Comparison of ENCODE assay signal across 8 cellular contexts in genomic region chr15:42274693-42274971, GRCh38. TPM values are rescaled to one million over a fixed set of nuclear protein-coding genes. Genes with fewer than 3 reads are reported as not detected.
DNase-seq lines count a peak whose midpoint lies in the region; ATAC-seq and TF ChIP-seq lines count a peak whose summit lies in the region.

No MANE protein-coding gene starts in this region.

- peak overlapping the region; percentile 81 for H3K4me2 ChIP-seq in OCI-LY3 (ENCODE audit: low read length)
- peak overlapping the region; percentile 93 for H3K4me2 ChIP-seq in osteoblast (ENCODE audit: insufficient read depth, low read length)

- H3K27ac ChIP-seq in CD4-positive, alpha-beta T cell (ENCODE audit: low read depth, low read length): peak overlapping the region; percentile 92
- H3K27ac ChIP-seq in OCI-LY3 (ENCODE audit: low read length) (peak overlapping the region; percentile 90), osteoblast (ENCODE audit: low read depth, low read length) (peak overlapping the region; percentile 99)

- H3K36me3 Mint-ChIP-seq in CD4-positive, alpha-beta T cell (ENCODE audit: low read depth): peaks cover 56% of the 10 kb centered on the region

- peaks cover 24% of the 10 kb centered on the region for H3K4me1 ChIP-seq in OCI-LY3 (ENCODE audit: low read length)
- peaks cover 25% of the 10 kb centered on the region for H3K4me1 ChIP-seq in endocrine pancreas (ENCODE audit: control insufficient read depth, insufficient read depth, low read length)
- H3K4me1 ChIP-seq in osteoblast (ENCODE audit: insufficient read depth, low read length): peaks cover 31% of the 10 kb centered on the region

- peak overlapping the region; percentile 93 for H3K9ac ChIP-seq in OCI-LY3 (ENCODE audit: low read length)
- H3K9ac ChIP-seq in endocrine pancreas (ENCODE audit: control insufficient read depth, insufficient read depth, low read length): peak overlapping the region; percentile 98

- H3K79me2 ChIP-seq in OCI-LY3 (ENCODE audit: low read length) (peaks cover 57% of the 10 kb centered on the region), osteoblast (ENCODE audit: insufficient read depth, low read length) (peaks cover 48% of the 10 kb centered on the region)

- H3K36me3 ChIP-seq in OCI-LY3 (replicated peaks; ENCODE audit: low read depth, low read length) (peaks cover 13% of the 10 kb centered on the region), endocrine pancreas (ENCODE audit: control insufficient read depth, insufficient read depth, low read length) (no peaks in the 10 kb centered on the region), osteoblast (ENCODE audit: insufficient read depth, low read length) (peaks cover 5% of the 10 kb centered on the region)

- no peak for TF ChIP-seq CTCF in CD4-positive, alpha-beta T cell (IDR thresholded peaks at IDR 0.05)
- TF ChIP-seq CTCF in OCI-LY3 (IDR thresholded peaks at IDR 0.05; ENCODE audit: low read depth, low read length): no peak
- TF ChIP-seq CTCF in osteoblast (IDR thresholded peaks at IDR 0.05; ENCODE audit: extremely low read depth, low read depth, low read length): no peak

- DNase-seq in CD4-positive, alpha-beta T cell: no peak
- no peak for DNase-seq in osteoblast (ENCODE audit: insufficient read length, low spot score, missing footprints)
- no peak for DNase-seq in HK-2 (ENCODE audit: unreplicated experiment)
- DNase-seq in mesenteric fat pad (ENCODE audit: low spot score): no peak
- DNase-seq in stimulated activated CD4-positive, alpha-beta T cell treated with anti-CD3 and anti-CD28 coated beads, Interleukin-12 subunit alpha, Interleukin-12 subunit beta, amount 100 ng/mL, for 4 hours: no peak

- H3K4me3 ChIP-seq in OCI-LY3 (ENCODE audit: low read length): peak overlapping the region; percentile 90
- H3K4me3 ChIP-seq in endocrine pancreas (ENCODE audit: control insufficient read depth, insufficient read depth, low read length): peak overlapping the region; percentile 98
- H3K4me3 ChIP-seq in osteoblast (ENCODE audit: insufficient read depth, low read length): peak overlapping the region; percentile 91

- POLR2A ChIA-PET in CD4-positive, alpha-beta T cell (lab: Charles Lee): interaction anchor here (0.8 to 1.7 kb wide), 4 partner anchors 216 to 991 kb away, joined by 3 to 5 read pairs (median 4); partner anchors contain the start of genes SNAP23, STARD9 and ZNF106

- H3K27me3 Mint-ChIP-seq in CD4-positive, alpha-beta T cell: no peaks in the 10 kb centered on the region

- H3K27me3 ChIP-seq in CD4-positive, alpha-beta T cell (ENCODE audit: control insufficient read depth, insufficient read depth, low read length): no peaks in the 10 kb centered on the region
- no peaks in the 10 kb centered on the region for H3K27me3 ChIP-seq in OCI-LY3 (ENCODE audit: low read depth, low read length)
- no peaks in the 10 kb centered on the region for H3K27me3 ChIP-seq in endocrine pancreas (ENCODE audit: control insufficient read depth, insufficient read depth, low read length)
- H3K27me3 ChIP-seq in osteoblast (ENCODE audit: insufficient read depth, low read length): no peaks in the 10 kb centered on the region

- intact Hi-C loops in CD4-positive, alpha-beta T cell (cut with DNase I, micrococcal nuclease): loop anchor here (5.0 to 10.0 kb wide), 6 partner anchors 67 to 1680 kb away; partner anchors contain the start of genes CDAN1 (in 1 of the 2), KNL1 (in 1 of the 2), RPAP1 (in 1 of the 2) and RTF1 (in 1 of the 2)

- CTCF ChIA-PET in CD4-positive, alpha-beta T cell (lab: Charles Lee): no interaction called here

- no peak for ATAC-seq in CD4-positive, alpha-beta T cell (ENCODE audit: poor library complexity)
- ATAC-seq in HG03378 (IDR thresholded peaks at IDR 0.05; ENCODE audit: unreplicated experiment): no peak

- H3K4me1 Mint-ChIP-seq in CD4-positive, alpha-beta T cell (ENCODE audit: low read depth): peaks cover 64% of the 10 kb centered on the region

- H4K20me1 ChIP-seq in OCI-LY3 (ENCODE audit: insufficient read depth, low read length): no peaks in the 10 kb centered on the region; the same call in 1 of the 2 replicates
- H4K20me1 ChIP-seq in osteoblast (ENCODE audit: insufficient read depth, low read length): peaks cover 4% of the 10 kb centered on the region

- H3K9me3 Mint-ChIP-seq in CD4-positive, alpha-beta T cell: no peaks in the 10 kb centered on the region

- H2AFZ ChIP-seq in OCI-LY3 (ENCODE audit: low read depth, low read length) (peak overlapping the region; percentile 80), osteoblast (ENCODE audit: low read length) (peak overlapping the region; percentile 98)

- peak overlapping the region; percentile 90 for H3K4me3 Mint-ChIP-seq in CD4-positive, alpha-beta T cell

- peak overlapping the region; percentile 98 for H3K27ac Mint-ChIP-seq in CD4-positive, alpha-beta T cell

- H3K9me3 ChIP-seq in CD4-positive, alpha-beta T cell (ENCODE audit: control insufficient read depth, low read length): no peaks in the 10 kb centered on the region
- H3K9me3 ChIP-seq in OCI-LY3 (ENCODE audit: insufficient read depth, low read length) (no peaks in the 10 kb centered on the region), endocrine pancreas (ENCODE audit: control insufficient read depth, low read length) (no peaks in the 10 kb centered on the region), osteoblast (ENCODE audit: low read depth, low read length) (no peaks in the 10 kb centered on the region)

RNA-seq across cellular contexts. Expression of gene TMEM87A, which starts 1.4 kb away (rescaled TPM):
- 10 to 100 TPM; 48.7 to 51.4 TPM for total RNA-seq in CD4-positive, alpha-beta T cell
- total RNA-seq in osteoblast (85.8 and 88.4 TPM in 2 replicates), mesenteric fat pad (49.4 TPM)

RNA-seq across cellular contexts. Expression of gene GANC, which starts 1.6 kb away (rescaled TPM):
- 10 to 100 TPM; 22.3 to 23.9 TPM for total RNA-seq in CD4-positive, alpha-beta T cell
- 21.0 and 24.2 TPM in 2 replicates for total RNA-seq in osteoblast
- total RNA-seq in mesenteric fat pad: 27.9 TPM
